24 cellular contexts compared by ENCODE assay signal in genomic region chr11:71200761-71201160, GRCh38. TPM values are rescaled to one million over a fixed set of nuclear protein-coding genes. Genes with fewer than 3 reads are reported as not detected.
"Had no signal": no experiment of that assay in that cellular context is flagged by ENCODE, and none has a peak within 500 bp of the region (broad histone marks: within the 10 kb centered on the region; RNA-seq: fewer than 3 reads in every experiment).

No MANE protein-coding gene starts in this region.

- H2AFZ ChIP-seq: hepatocyte had no signal

- H3K4me2 ChIP-seq: hepatocyte had no signal

- H3K4me1 ChIP-seq: colonic mucosa, gastrocnemius medialis, suprapubic skin, tibial artery had no signal

- H3K4me3 Mint-ChIP-seq: activated T-cell treated with anti-CD3 and anti-CD28 coated beads, Interleukin-2, amount 50 U/mL, for 72 hours; central memory CD8-positive, alpha-beta T cell; mesothelial cell of epicardium; naive thymus-derived CD8-positive, alpha-beta T cell; stimulated activated effector memory CD8-positive, alpha-beta T cell treated with anti-CD3 and anti-CD28 coated beads, Interleukin-12 subunit alpha, Interleukin-12 subunit beta, amount 100 ng/mL, for 72 hours; stimulated activated naive CD8-positive, alpha-beta T cell treated with anti-CD3 and anti-CD28 coated beads, Interleukin-15, amount 100 ng/mL, for 72 hours; T-helper 2 cell treated with Interferon-gamma antibody and Interleukin-4, amounts not matched to agents 5 μg/mL and 100 μg/mL, for 36 hours had no signal

- H3K9me3 Mint-ChIP-seq: activated naive CD4-positive, alpha-beta T cell treated with anti-CD3 and anti-CD28 coated beads, Interleukin-2, amount 50 U/mL, for 72 hours; activated T-cell treated with anti-CD3 and anti-CD28 coated beads, Interleukin-2, amount 50 U/mL, for 72 hours; central memory CD8-positive, alpha-beta T cell; mesothelial cell of epicardium; naive thymus-derived CD8-positive, alpha-beta T cell; stimulated activated effector memory CD8-positive, alpha-beta T cell treated with anti-CD3 and anti-CD28 coated beads, Interleukin-12 subunit alpha, Interleukin-12 subunit beta, amount 100 ng/mL, for 72 hours; stimulated activated naive CD8-positive, alpha-beta T cell treated with anti-CD3 and anti-CD28 coated beads, Interleukin-15, amount 100 ng/mL, for 72 hours; T-helper 2 cell treated with Interferon-gamma antibody and Interleukin-4, amounts not matched to agents 5 μg/mL and 100 μg/mL, for 36 hours had no signal

- H3K4me1 Mint-ChIP-seq: central memory CD8-positive, alpha-beta T cell; naive thymus-derived CD8-positive, alpha-beta T cell; stimulated activated effector memory CD8-positive, alpha-beta T cell treated with anti-CD3 and anti-CD28 coated beads, Interleukin-12 subunit alpha, Interleukin-12 subunit beta, amount 100 ng/mL, for 72 hours; stimulated activated naive CD8-positive, alpha-beta T cell treated with anti-CD3 and anti-CD28 coated beads, Interleukin-15, amount 100 ng/mL, for 72 hours had no signal

- H3K36me3 Mint-ChIP-seq: activated naive CD4-positive, alpha-beta T cell treated with anti-CD3 and anti-CD28 coated beads, Interleukin-2, amount 50 U/mL, for 72 hours; mesothelial cell of epicardium; naive thymus-derived CD8-positive, alpha-beta T cell; stimulated activated effector memory CD8-positive, alpha-beta T cell treated with anti-CD3 and anti-CD28 coated beads, Interleukin-12 subunit alpha, Interleukin-12 subunit beta, amount 100 ng/mL, for 72 hours had no signal

- H3K36me3 ChIP-seq: colonic mucosa, gastrocnemius medialis, right lobe of liver, suprapubic skin, tibial artery had no signal

- H3K9me3 ChIP-seq: colonic mucosa, gastrocnemius medialis, right lobe of liver, suprapubic skin, tibial artery had no signal

- H3K27ac ChIP-seq: colonic mucosa, gastrocnemius medialis, hepatocyte, right lobe of liver, suprapubic skin, tibial artery had no signal

- H3K4me3 ChIP-seq: colonic mucosa, gastrocnemius medialis, hepatocyte, right lobe of liver, suprapubic skin, tibial artery had no signal

- H3K27me3 ChIP-seq: colonic mucosa, hepatocyte, right lobe of liver had no signal

- H3K27ac Mint-ChIP-seq: activated naive CD4-positive, alpha-beta T cell treated with anti-CD3 and anti-CD28 coated beads, Interleukin-2, amount 50 U/mL, for 72 hours; activated T-cell treated with anti-CD3 and anti-CD28 coated beads, Interleukin-2, amount 50 U/mL, for 72 hours; mesothelial cell of epicardium; naive thymus-derived CD8-positive, alpha-beta T cell; progenitor cell of endocrine pancreas; stimulated activated effector memory CD8-positive, alpha-beta T cell treated with anti-CD3 and anti-CD28 coated beads, Interleukin-12 subunit alpha, Interleukin-12 subunit beta, amount 100 ng/mL, for 72 hours; stimulated activated naive CD8-positive, alpha-beta T cell treated with anti-CD3 and anti-CD28 coated beads, Interleukin-15, amount 100 ng/mL, for 72 hours; T-helper 2 cell treated with Interferon-gamma antibody and Interleukin-4, amounts not matched to agents 5 μg/mL and 100 μg/mL, for 36 hours had no signal

- FAIRE-seq: keratinocyte had no signal

- H3K27me3 Mint-ChIP-seq: central memory CD8-positive, alpha-beta T cell; progenitor cell of endocrine pancreas had no signal

- ATAC-seq: activated naive CD4-positive, alpha-beta T cell treated with anti-CD3 and anti-CD28 coated beads, Interleukin-2, amount 50 U/mL, for 72 hours; activated T-cell treated with anti-CD3 and anti-CD28 coated beads, Interleukin-2, amount 50 U/mL, for 72 hours; gastrocnemius medialis; left colon; naive thymus-derived CD8-positive, alpha-beta T cell; right lobe of liver; stimulated activated effector memory CD8-positive, alpha-beta T cell treated with anti-CD3 and anti-CD28 coated beads, Interleukin-12 subunit alpha, Interleukin-12 subunit beta, amount 100 ng/mL, for 72 hours; stimulated activated naive CD8-positive, alpha-beta T cell treated with anti-CD3 and anti-CD28 coated beads, Interleukin-15, amount 100 ng/mL, for 72 hours had no signal

- DNase-seq: activated CD4-positive, alpha-beta T cell treated with anti-CD3 and anti-CD28 coated beads for 4 hours; activated CD4-positive, alpha-beta T cell treated with anti-CD3 and anti-CD28 coated beads, Interleukin-2, amount 50 U/mL, for 4 hours; activated naive CD4-positive, alpha-beta T cell; activated T-cell treated with anti-CD3 and anti-CD28 coated beads for 4 hours; activated T-cell treated with anti-CD3 and anti-CD28 coated beads, Interleukin-2, amount 50 U/mL, for 72 hours; colonic mucosa; effector CD8-positive, alpha-beta T cell; gastrocnemius medialis; right lobe of liver; stimulated activated CD4-positive, alpha-beta T cell treated with anti-CD3 and anti-CD28 coated beads, Interleukin-4, amount 100 ng/mL, for 24 hours; stimulated activated naive CD8-positive, alpha-beta T cell treated with anti-CD3 and anti-CD28 coated beads, Interleukin-15, amount 100 ng/mL, for 72 hours; T-helper 1 cell; tibial artery had no signal

RNA-seq across cellular contexts. Expression of gene SHANK2, which starts 51.6 kb away (rescaled TPM):
- total RNA-seq: activated naive CD4-positive, alpha-beta T cell treated with anti-CD3 and anti-CD28 coated beads, Interleukin-2, amount 50 U/mL, for 72 hours; naive thymus-derived CD8-positive, alpha-beta T cell had no signal
- polyA plus RNA-seq: naive thymus-derived CD8-positive, alpha-beta T cell had no signal
